In genomic region chr12:94180558-94181296, GRCh38 we compare ENCODE assay signal across 11 cellular contexts. TPM values are rescaled to one million over a fixed set of nuclear protein-coding genes. Genes with fewer than 3 reads are reported as not detected.
DNase-seq lines count a peak whose midpoint lies in the region; ATAC-seq lines count a peak whose summit lies in the region.
"Had no signal": no experiment of that assay in that cellular context is flagged by ENCODE, and none has a peak within 500 bp of the region (broad histone marks: within the 10 kb centered on the region; RNA-seq: fewer than 3 reads in every experiment).

No MANE protein-coding gene starts in this region.

- no peak for DNase-seq in stimulated activated naive CD8-positive, alpha-beta T cell treated with anti-CD3 and anti-CD28 coated beads, Interleukin-15, Interleukin-2, amounts not matched to agents 100 U/mL and 50 U/mL, for 24 hours
- no peak for DNase-seq in stimulated activated naive CD8-positive, alpha-beta T cell treated with anti-CD3 and anti-CD28 coated beads, Interleukin-15, amount 100 ng/mL, for 72 hours
- DNase-seq in OCI-M1 (lab: John Stamatoyannopoulos, UW): peak; percentile 74
- DNase-seq in effector memory CD8-positive, alpha-beta T cell: peak; percentile 31 to 42 (median 38)
- DNase-seq in posterior cingulate gyrus: no peak
- no peak for DNase-seq in NCI-H2029 (lab: John Stamatoyannopoulos, UW)
- no peak for DNase-seq in activated CD4-positive, alpha-beta T cell treated with anti-CD3 and anti-CD28 coated beads, Interleukin-2, amount 50 U/mL, for 4 hours
- DNase-seq in cerebellum (ENCODE audit: low spot score): no peak
- DNase-seq: activated T-cell treated with anti-CD3 and anti-CD28 coated beads, Interleukin-2, amount 50 U/mL, for 4 hours; midbrain had no signal

- intact Hi-C loops in posterior cingulate gyrus (cut with DNase I): no loop called here

- no peak overlapping the region for H3K4me3 Mint-ChIP-seq in stimulated activated naive CD8-positive, alpha-beta T cell treated with anti-CD3 and anti-CD28 coated beads, Interleukin-15, amount 100 ng/mL, for 72 hours
- H3K4me3 Mint-ChIP-seq in effector memory CD8-positive, alpha-beta T cell: peak overlapping the region; percentile 32 to 53
- H3K4me3 Mint-ChIP-seq: activated T-cell treated with anti-CD3 and anti-CD28 coated beads, Interleukin-2, amount 50 U/mL, for 4 hours; B cell had no signal

- H3K4me1 Mint-ChIP-seq in stimulated activated naive CD8-positive, alpha-beta T cell treated with anti-CD3 and anti-CD28 coated beads, Interleukin-15, amount 100 ng/mL, for 72 hours: peaks cover 12% of the 10 kb centered on the region
- H3K4me1 Mint-ChIP-seq in effector memory CD8-positive, alpha-beta T cell (ENCODE audit: low read depth in 2 of 2): peaks cover 20 to 21% of the 10 kb centered on the region in 2 donors

- peaks cover 10% of the 10 kb centered on the region for H3K36me3 Mint-ChIP-seq in effector memory CD8-positive, alpha-beta T cell (ENCODE audit: insufficient read depth)

- H3K27ac Mint-ChIP-seq in stimulated activated naive CD8-positive, alpha-beta T cell treated with anti-CD3 and anti-CD28 coated beads, Interleukin-15, amount 100 ng/mL, for 72 hours: no peak overlapping the region
- peak overlapping the region; percentile 89 to 95 for H3K27ac Mint-ChIP-seq in effector memory CD8-positive, alpha-beta T cell

- H3K27me3 Mint-ChIP-seq in stimulated activated naive CD8-positive, alpha-beta T cell treated with anti-CD3 and anti-CD28 coated beads, Interleukin-15, amount 100 ng/mL, for 72 hours: no peaks in the 10 kb centered on the region
- no peaks in the 10 kb centered on the region for H3K27me3 Mint-ChIP-seq in effector memory CD8-positive, alpha-beta T cell
- H3K27me3 Mint-ChIP-seq: B cell had no signal

- peak; percentile 26 for ATAC-seq in stimulated activated naive CD8-positive, alpha-beta T cell treated with anti-CD3 and anti-CD28 coated beads, Interleukin-15, Interleukin-2, amounts not matched to agents 100 U/mL and 50 U/mL, for 24 hours
- ATAC-seq in stimulated activated naive CD8-positive, alpha-beta T cell treated with anti-CD3 and anti-CD28 coated beads, Interleukin-15, amount 100 ng/mL, for 72 hours: no peak
- peak; percentile 80 for ATAC-seq in effector memory CD8-positive, alpha-beta T cell (replicated peaks)

- H3K9me3 Mint-ChIP-seq in stimulated activated naive CD8-positive, alpha-beta T cell treated with anti-CD3 and anti-CD28 coated beads, Interleukin-15, amount 100 ng/mL, for 72 hours: peaks cover 8 to 13% of the 10 kb centered on the region in 2 donors
- peaks cover 0 to 2% of the 10 kb centered on the region in 2 donors for H3K9me3 Mint-ChIP-seq in effector memory CD8-positive, alpha-beta T cell

RNA-seq across cellular contexts. Expression of gene PLXNC1, which starts 32.4 kb away (rescaled TPM):
- total RNA-seq in cerebellum: 105 TPM

Comparison
In these comparisons a context has a peak if more than half of its experiments do, and no peak if none do; other contexts are left out.
1. DNase-seq: peak in OCI-M1 (single experiment) and effector memory CD8-positive, alpha-beta T cell (3 of 3); none in stimulated activated naive CD8-positive, alpha-beta T cell treated with anti-CD3 and anti-CD28 coated beads, Interleukin-15, Interleukin-2, amounts not matched to agents 100 U/mL and 50 U/mL, for 24 hours (single experiment), stimulated activated naive CD8-positive, alpha-beta T cell treated with anti-CD3 and anti-CD28 coated beads, Interleukin-15, amount 100 ng/mL, for 72 hours (0 of 2), posterior cingulate gyrus (0 of 10), NCI-H2029 (single experiment), activated CD4-positive, alpha-beta T cell treated with anti-CD3 and anti-CD28 coated beads, Interleukin-2, amount 50 U/mL, for 4 hours (0 of 2) and cerebellum (single experiment).
2. H3K27ac Mint-ChIP-seq: peak in effector memory CD8-positive, alpha-beta T cell (2 of 2); none in stimulated activated naive CD8-positive, alpha-beta T cell treated with anti-CD3 and anti-CD28 coated beads, Interleukin-15, amount 100 ng/mL, for 72 hours (0 of 2).
3. H3K4me3 Mint-ChIP-seq: peak in effector memory CD8-positive, alpha-beta T cell (2 of 2); none in stimulated activated naive CD8-positive, alpha-beta T cell treated with anti-CD3 and anti-CD28 coated beads, Interleukin-15, amount 100 ng/mL, for 72 hours (0 of 2).